ENCODE assay signal across 39 cellular contexts in the genomic region with DNA sequence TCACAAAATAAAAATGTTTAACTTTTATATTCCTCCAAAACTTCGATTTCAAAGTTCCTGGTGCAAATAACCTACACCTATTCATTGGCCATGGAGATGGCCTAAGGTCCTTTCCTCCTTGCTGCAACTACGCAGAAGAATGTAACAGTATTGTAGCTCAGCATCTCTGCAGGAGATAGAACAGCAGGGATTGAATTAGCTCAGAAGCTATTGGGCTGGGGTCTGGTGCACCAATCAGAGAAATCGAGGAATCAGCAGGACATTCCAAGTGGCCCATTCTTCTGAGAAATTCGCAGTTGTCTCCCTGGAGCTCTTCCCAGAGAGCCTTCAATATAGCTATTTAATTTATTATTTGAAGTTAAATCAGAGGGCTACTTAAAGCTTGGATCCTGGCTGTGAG.
"Had no signal": no experiment of that assay in that cellular context is flagged by ENCODE, and none has a peak within 500 bp of the region (broad histone marks: within the 10 kb centered on the region; RNA-seq: fewer than 3 reads in every experiment).

No MANE protein-coding gene starts in this region.

- H3K4me1 ChIP-seq: ascending aorta had no signal

- H3K4me3 Mint-ChIP-seq: activated CD4-positive, alpha-beta memory T cell treated with anti-CD3 and anti-CD28 coated beads, Interleukin-2, amount 10 ng/mL, durations not matched to agents 7 days and 5 days; activated CD4-positive, alpha-beta T cell treated with anti-CD3 and anti-CD28 coated beads for 36 hours; activated CD4-positive, alpha-beta T cell treated with anti-CD3 and anti-CD28 coated beads, Interleukin-2, amount 10 ng/mL, durations not matched to agents 7 days and 5 days; activated CD8-positive, alpha-beta memory T cell treated with anti-CD3 and anti-CD28 coated beads, Interleukin-2, amount 10 ng/mL, durations not matched to agents 7 days and 5 days; activated CD8-positive, alpha-beta T cell treated with anti-CD3 and anti-CD28 coated beads, Interleukin-2, amount 10 ng/mL, durations not matched to agents 7 days and 5 days; activated naive CD4-positive, alpha-beta T cell treated with anti-CD3 and anti-CD28 coated beads, Interleukin-2, amount 10 ng/mL, durations not matched to agents 7 days and 5 days; activated naive CD4-positive, alpha-beta T cell treated with anti-CD3 and anti-CD28 coated beads, Interleukin-2, amount 50 U/mL, for 24 hours; activated naive CD8-positive, alpha-beta T cell; activated naive CD8-positive, alpha-beta T cell treated with anti-CD3 and anti-CD28 coated beads, Interleukin-2, amount 10 ng/mL, durations not matched to agents 7 days and 5 days; activated naive CD8-positive, alpha-beta T cell treated with anti-CD3 and anti-CD28 coated beads, Interleukin-2, amount 50 U/mL, for 24 hours; activated T-cell treated with anti-CD3 and anti-CD28 coated beads, Interleukin-2, amount 50 U/mL, for 24 hours; brain; central memory CD8-positive, alpha-beta T cell; T-helper 1 cell treated with Interleukin-12 subunit alpha and Interleukin-12 subunit beta and Interleukin-4 antibody, amounts not matched to agents 30 μg/mL and 1 μg/mL, for 36 hours; T-helper 2 cell treated with Interferon-gamma antibody and Interleukin-4, amounts not matched to agents 5 μg/mL and 100 μg/mL, for 36 hours had no signal

- H3K27ac ChIP-seq: ascending aorta, cardiac muscle cell, VCaP had no signal

- H3K36me3 ChIP-seq: ascending aorta, cardiac muscle cell had no signal

- H3K27ac Mint-ChIP-seq: activated CD4-positive, alpha-beta memory T cell treated with anti-CD3 and anti-CD28 coated beads, Interleukin-2, amount 10 ng/mL, durations not matched to agents 7 days and 5 days; activated CD4-positive, alpha-beta T cell treated with anti-CD3 and anti-CD28 coated beads for 36 hours; activated CD4-positive, alpha-beta T cell treated with anti-CD3 and anti-CD28 coated beads, Interleukin-2, amount 10 ng/mL, durations not matched to agents 7 days and 5 days; activated CD8-positive, alpha-beta memory T cell treated with anti-CD3 and anti-CD28 coated beads, Interleukin-2, amount 10 ng/mL, durations not matched to agents 7 days and 5 days; activated CD8-positive, alpha-beta T cell treated with anti-CD3 and anti-CD28 coated beads, Interleukin-2, amount 10 ng/mL, durations not matched to agents 7 days and 5 days; activated naive CD4-positive, alpha-beta T cell treated with anti-CD3 and anti-CD28 coated beads, Interleukin-2, amount 10 ng/mL, durations not matched to agents 7 days and 5 days; activated naive CD4-positive, alpha-beta T cell treated with anti-CD3 and anti-CD28 coated beads, Interleukin-2, amount 50 U/mL, for 24 hours; activated naive CD8-positive, alpha-beta T cell; activated naive CD8-positive, alpha-beta T cell treated with anti-CD3 and anti-CD28 coated beads, Interleukin-2, amount 10 ng/mL, durations not matched to agents 7 days and 5 days; activated naive CD8-positive, alpha-beta T cell treated with anti-CD3 and anti-CD28 coated beads, Interleukin-2, amount 50 U/mL, for 24 hours; activated T-cell treated with anti-CD3 and anti-CD28 coated beads, Interleukin-2, amount 50 U/mL, for 24 hours; activated T-helper 2 cell treated with anti-CD3 and anti-CD28 coated beads, Interferon-gamma antibody, Interleukin-2, Interleukin-4, amounts not matched to agents 10 μg/mL and 5 μg/mL and 100 μg/mL, durations not matched to agents 14 hours and 24 hours and 36 hours; brain; T-helper 1 cell treated with Interleukin-12 subunit alpha and Interleukin-12 subunit beta and Interleukin-4 antibody, amounts not matched to agents 30 μg/mL and 1 μg/mL, for 36 hours; T-helper 2 cell treated with Interferon-gamma antibody and Interleukin-4, amounts not matched to agents 5 μg/mL and 100 μg/mL, for 36 hours had no signal

- H3K9me3 Mint-ChIP-seq: activated naive CD4-positive, alpha-beta T cell treated with anti-CD3 and anti-CD28 coated beads, Interleukin-2, amount 10 ng/mL, durations not matched to agents 7 days and 5 days; T-helper 1 cell treated with Interleukin-12 subunit alpha and Interleukin-12 subunit beta and Interleukin-4 antibody, amounts not matched to agents 30 μg/mL and 1 μg/mL, for 36 hours had no signal

- DNase-seq: activated CD4-positive, alpha-beta memory T cell treated with anti-CD3 and anti-CD28 coated beads, Interleukin-2, amount 10 ng/mL, durations not matched to agents 7 days and 5 days; activated CD4-positive, alpha-beta T cell treated with anti-CD3 and anti-CD28 coated beads for 1 hour; activated CD4-positive, alpha-beta T cell treated with anti-CD3 and anti-CD28 coated beads for 36 hours; activated CD4-positive, alpha-beta T cell treated with anti-CD3 and anti-CD28 coated beads for 48 hours; activated CD4-positive, alpha-beta T cell treated with anti-CD3 and anti-CD28 coated beads, Interleukin-2, amount 10 ng/mL, durations not matched to agents 7 days and 5 days; activated CD4-positive, alpha-beta T cell treated with anti-CD3 and anti-CD28 coated beads, Interleukin-2, amount 50 U/mL, for 48 hours; activated CD4-positive, CD25-positive, alpha-beta regulatory T cell; activated CD8-positive, alpha-beta memory T cell treated with anti-CD3 and anti-CD28 coated beads for 24 hours; activated CD8-positive, alpha-beta memory T cell treated with anti-CD3 and anti-CD28 coated beads, Interleukin-2, amount 10 ng/mL, durations not matched to agents 7 days and 5 days; activated CD8-positive, alpha-beta memory T cell treated with anti-CD3 and anti-CD28 coated beads, Interleukin-2, amount 50 U/mL, for 48 hours; activated CD8-positive, alpha-beta T cell treated with anti-CD3 and anti-CD28 coated beads, Interleukin-2, amount 10 ng/mL, durations not matched to agents 7 days and 5 days; activated effector memory CD4-positive, alpha-beta T cell treated with Interleukin-2 at 50 U/mL for 16 hours; activated gamma-delta T cell; activated naive CD4-positive, alpha-beta T cell treated with anti-CD3 and anti-CD28 coated beads, Interleukin-2, amount 10 ng/mL, durations not matched to agents 7 days and 5 days; activated naive CD4-positive, alpha-beta T cell treated with Interleukin-2 at 50 U/mL for 16 hours; activated naive CD8-positive, alpha-beta T cell treated with anti-CD3 and anti-CD28 coated beads, Interleukin-2, amount 10 ng/mL, durations not matched to agents 7 days and 5 days; activated naive CD8-positive, alpha-beta T cell treated with anti-CD3 and anti-CD28 coated beads, Interleukin-2, amount 50 U/mL, for 24 hours; activated T-cell treated with anti-CD3 and anti-CD28 coated beads, Interleukin-2, amount 50 U/mL, for 24 hours; activated T-cell treated with anti-CD3 and anti-CD28 coated beads, Interleukin-2, amount 50 U/mL, for 48 hours; amygdala; anterior cingulate cortex; caudate nucleus; cerebellar nuclear complex; T-helper 1 cell; T-helper 2 cell; T-helper 9 cell had no signal

- H3K27me3 Mint-ChIP-seq: activated CD4-positive, alpha-beta T cell treated with anti-CD3 and anti-CD28 coated beads, Interleukin-2, amount 10 ng/mL, durations not matched to agents 7 days and 5 days; activated naive CD4-positive, alpha-beta T cell treated with anti-CD3 and anti-CD28 coated beads, Interleukin-2, amount 50 U/mL, for 24 hours; activated naive CD8-positive, alpha-beta T cell had no signal

- H3K36me3 Mint-ChIP-seq: activated CD8-positive, alpha-beta memory T cell treated with anti-CD3 and anti-CD28 coated beads, Interleukin-2, amount 10 ng/mL, durations not matched to agents 7 days and 5 days; activated naive CD4-positive, alpha-beta T cell treated with anti-CD3 and anti-CD28 coated beads, Interleukin-2, amount 10 ng/mL, durations not matched to agents 7 days and 5 days; activated naive CD8-positive, alpha-beta T cell treated with anti-CD3 and anti-CD28 coated beads, Interleukin-2, amount 10 ng/mL, durations not matched to agents 7 days and 5 days; brain had no signal

- H3K9me3 ChIP-seq: ascending aorta had no signal

- H3K4me3 ChIP-seq: ascending aorta, cardiac muscle cell had no signal

- ATAC-seq: activated CD4-positive, alpha-beta T cell treated with anti-CD3 and anti-CD28 coated beads for 36 hours; activated CD4-positive, CD25-positive, alpha-beta regulatory T cell treated with anti-CD3 and anti-CD28 coated beads, Interleukin-2, amount 50 U/mL, for 24 hours; activated CD8-positive, alpha-beta memory T cell treated with anti-CD3 and anti-CD28 coated beads, Interleukin-2, amount 10 ng/mL, durations not matched to agents 7 days and 5 days; activated CD8-positive, alpha-beta T cell treated with anti-CD3 and anti-CD28 coated beads, Interleukin-2, amount 10 ng/mL, durations not matched to agents 7 days and 5 days; activated naive CD8-positive, alpha-beta T cell treated with anti-CD3 and anti-CD28 coated beads, Interleukin-2, amount 50 U/mL, for 24 hours had no signal

- H3K4me1 Mint-ChIP-seq: activated CD4-positive, alpha-beta T cell treated with anti-CD3 and anti-CD28 coated beads, Interleukin-2, amount 10 ng/mL, durations not matched to agents 7 days and 5 days; activated CD8-positive, alpha-beta memory T cell treated with anti-CD3 and anti-CD28 coated beads, Interleukin-2, amount 10 ng/mL, durations not matched to agents 7 days and 5 days; brain; central memory CD8-positive, alpha-beta T cell had no signal

- H3K27me3 ChIP-seq: ascending aorta, cardiac muscle cell had no signal

- FAIRE-seq: bronchial epithelial cell, TTC549 had no signal
